In genomic region chr2:31049264-31049663, GRCh38 we compare ENCODE assay signal across 20 cellular contexts.
DNase-seq lines count a peak whose midpoint lies in the region; ATAC-seq, FAIRE-seq and TF ChIP-seq lines count a peak whose summit lies in the region.
"Had no signal": no experiment of that assay in that cellular context is flagged by ENCODE, and none has a peak within 500 bp of the region (broad histone marks: within the 10 kb centered on the region; RNA-seq: fewer than 3 reads in every experiment).

No MANE protein-coding gene starts in this region.

- no peak overlapping the region for H3K9ac ChIP-seq in endodermal cell (ENCODE audit: extremely low read depth, low read length, poor library complexity, severe bottlenecking)
- no peak overlapping the region for H3K9ac ChIP-seq in HepG2 (ENCODE audit: insufficient read depth, low read depth, low read length)

- CTCF ChIA-PET in HepG2 (lab: Yijun Ruan, JAX; ENCODE audit: low intra/inter-chr PET ratio, low total read pairs): no interaction called here

- no peaks in the 10 kb centered on the region for H3K36me3 Mint-ChIP-seq in endodermal cell (ENCODE audit: low read depth)
- H3K36me3 Mint-ChIP-seq in type B pancreatic cell: no peaks in the 10 kb centered on the region

- no peak overlapping the region for H2AFZ ChIP-seq in HepG2 (ENCODE audit: low read length)

- H3K27ac ChIP-seq in endodermal cell (ENCODE audit: low read depth, low read length) (no peak overlapping the region), HepG2 (ENCODE audit: extremely low read length, insufficient read depth, low read length) (no peak overlapping the region), small intestine (ENCODE audit: low read depth in 1 of 2, low read length in 1 of 2) (no peak overlapping the region)
- H3K27ac ChIP-seq: A549, SJSA1 had no signal

- no peak overlapping the region for H3K27ac Mint-ChIP-seq in endodermal cell
- H3K27ac Mint-ChIP-seq in type B pancreatic cell: no peak overlapping the region

- 95 to 100% methylated on average over 2 to 3 of the region's 3 CpGs for WGBS in endodermal cell (ENCODE audit: insufficient coverage in 1 of 2, insufficient read length in 1 of 2), 2 experiments
- WGBS in HepG2 (ENCODE audit: low lambda C conversion rate): 0% methylated on average over 2 of the region's 3 CpGs
- 69 to 88% (median 74%) methylated on average over 3 of the region's 3 CpGs for WGBS in small intestine, 3 donors

- H3K27me3 Mint-ChIP-seq in endodermal cell (ENCODE audit: insufficient read depth) (peaks cover 58% of the 10 kb centered on the region), type B pancreatic cell (peaks cover 9% of the 10 kb centered on the region)

- H3K79me2 ChIP-seq in HepG2 (ENCODE audit: insufficient read depth, low read length): no peaks in the 10 kb centered on the region

- no peaks in the 10 kb centered on the region for H3K9me3 ChIP-seq in endodermal cell (ENCODE audit: control insufficient read depth, low read length)
- no peaks in the 10 kb centered on the region for H3K9me3 ChIP-seq in HepG2 (ENCODE audit: low read length)
- H3K9me3 ChIP-seq in small intestine (ENCODE audit: control insufficient read depth, low read depth): no peaks in the 10 kb centered on the region
- no peaks in the 10 kb centered on the region for H3K9me3 ChIP-seq in MG63
- H3K9me3 ChIP-seq: A549, SJSA1 had no signal

- peak; percentile 68 for ATAC-seq in HepG2
- ATAC-seq: PC-3, Right ventricle myocardium inferior had no signal

- intact Hi-C loops in HepG2 (cut with micrococcal nuclease; ENCODE audit: unreplicated experiment): no loop called here

- no peak overlapping the region for H3K4me3 ChIP-seq in endodermal cell (ENCODE audit: low read length)
- H3K4me3 ChIP-seq in HepG2 (replicated peaks in 1 of 3; ENCODE audit: insufficient read depth in 1 of 3, low read depth in 2 of 3, low read length in 3 of 3): no peak overlapping the region
- H3K4me3 ChIP-seq in small intestine (ENCODE audit: low read depth in 1 of 2, low read length in 2 of 2): no peak overlapping the region
- no peak overlapping the region for H3K4me3 ChIP-seq in MG63
- H3K4me3 ChIP-seq: A549, SJSA1 had no signal

- BruUV-seq in HepG2 (replicated peaks; lab: Mats Ljungman, UMichigan): no TSS peak

- H3K9me3 Mint-ChIP-seq in endodermal cell (no peaks in the 10 kb centered on the region), type B pancreatic cell (no peaks in the 10 kb centered on the region)

- no peak overlapping the region for H3K4me2 ChIP-seq in HepG2 (ENCODE audit: low read depth, low read length)
- H3K4me2 ChIP-seq: A549 had no signal

- TF ChIP-seq POLR2A in HepG2 (IDR thresholded peaks at IDR 0.05; ENCODE audit: insufficient read depth in 1 of 2, low read depth in 2 of 2, low read length in 2 of 2): no peak

- H3K4me1 ChIP-seq in endodermal cell (ENCODE audit: control insufficient read depth, insufficient read depth, low read length) (peaks cover 4% of the 10 kb centered on the region), HepG2 (ENCODE audit: insufficient read depth, low read length) (no peaks in the 10 kb centered on the region), small intestine (ENCODE audit: control insufficient read depth in 2 of 2, insufficient read depth in 1 of 2, low read depth in 1 of 2, low read length in 1 of 2) (no peaks in the 10 kb centered on the region)
- H3K4me1 ChIP-seq: A549, SJSA1 had no signal

- in situ Hi-C loops in HepG2 (cut with HindIII; ENCODE audit: extremely low pct_ligation_motif_present, low pct_unique_long_range_greater_than_20kb): no loop called here

- H3K4me3 Mint-ChIP-seq in endodermal cell: no peak overlapping the region
- no peak overlapping the region for H3K4me3 Mint-ChIP-seq in type B pancreatic cell

- DNase-seq in HT-29 (ENCODE audit: low spot score) (peak; percentile 14), endodermal cell (peak; percentile 43), HepG2 (ENCODE audit: low spot score) (no peak), small intestine (peak; percentile 24), MG63 (no peak), type B pancreatic cell (ENCODE audit: extremely low spot score, unreplicated experiment) (no peak), NCI-H748 (lab: John Stamatoyannopoulos, UW; ENCODE audit: unreplicated experiment) (no peak)
- DNase-seq: DMS153; H7; NCI-H1092 treated with DMSO at 0.1 percent for 48 hours; NCI-H1436; NCI-H187 treated with DMSO at 0.1 percent for 48 hours; NCI-H2171 treated with DMSO at 0.1 percent for 48 hours; NCI-H345; NCI-H524 treated with DMSO at 0.1 percent for 48 hours; NK-92 treated with Interleukin-12 subunit alpha and Interleukin-12 subunit beta, amount 100 ng/mL, for 24 hours; PC-3 had no signal

- H3K27me3 ChIP-seq in endodermal cell (ENCODE audit: control insufficient read depth, insufficient read depth, low read length, poor library complexity, severe bottlenecking) (peaks cover 15% of the 10 kb centered on the region), HepG2 (ENCODE audit: control insufficient read depth in 1 of 2, insufficient read depth in 2 of 2, low read length in 2 of 2) (peaks cover 3 to 19% of the 10 kb centered on the region in 2 experiments; a peak in 2 of 5 replicates), small intestine (ENCODE audit: control insufficient read depth in 2 of 2, insufficient read depth in 2 of 2, low read length in 2 of 2) (no peaks in the 10 kb centered on the region), MG63 (no peaks in the 10 kb centered on the region)
- H3K27me3 ChIP-seq: SJSA1 had no signal

- FAIRE-seq in HepG2 (lab: Jason Lieb, UNC): no peak
- no peak for FAIRE-seq in small intestine (lab: Jason Lieb, UNC)
- FAIRE-seq: A549 had no signal

- POLR2A ChIA-PET in HepG2 (lab: Yijun Ruan, JAX): no interaction called here

- H4K20me1 ChIP-seq in HepG2 (ENCODE audit: insufficient read depth, low read length): no peaks in the 10 kb centered on the region

- H3K4me1 Mint-ChIP-seq in endodermal cell (peaks cover 14% of the 10 kb centered on the region), type B pancreatic cell (ENCODE audit: unreplicated experiment) (peaks cover 7% of the 10 kb centered on the region)

- TF ChIP-seq EP300 in HepG2 (IDR thresholded peaks at IDR 0.05; ENCODE audit: low read depth in 2 of 2, low read length in 2 of 2) (no peak), HepG2 (CRISPR knock-in tag; IDR thresholded peaks at IDR 0.05; ENCODE audit: borderline replicate concordance) (no peak)

- TF ChIP-seq CTCF in endodermal cell (conservative IDR thresholded peaks at IDR 0.05) (peak; percentile 58), HepG2 (CRISPR knock-in tag; IDR thresholded peaks at IDR 0.05) (peak; percentile 28), type B pancreatic cell (conservative IDR thresholded peaks at IDR 0.05) (no peak)

- H3K36me3 ChIP-seq in endodermal cell (ENCODE audit: control insufficient read depth, insufficient read depth, low read length) (no peaks in the 10 kb centered on the region), HepG2 (replicated peaks in 1 of 2; ENCODE audit: control insufficient read depth in 1 of 2, insufficient read depth in 2 of 2, low read length in 2 of 2) (no peaks in the 10 kb centered on the region), small intestine (ENCODE audit: control insufficient read depth in 2 of 2, insufficient read depth in 2 of 2, low read length in 2 of 2) (no peaks in the 10 kb centered on the region), MG63 (no peaks in the 10 kb centered on the region)
- H3K36me3 ChIP-seq: SJSA1 had no signal

- no peak for TF ChIP-seq RAD21 in HepG2 (CRISPR knock-in tag; IDR thresholded peaks at IDR 0.05)

TF ChIP-seq in HepG2, 621 proteins besides CTCF, POLR2A, EP300 and RAD21 (continues in another document):
- TF ChIP-seq, protein P1, sequence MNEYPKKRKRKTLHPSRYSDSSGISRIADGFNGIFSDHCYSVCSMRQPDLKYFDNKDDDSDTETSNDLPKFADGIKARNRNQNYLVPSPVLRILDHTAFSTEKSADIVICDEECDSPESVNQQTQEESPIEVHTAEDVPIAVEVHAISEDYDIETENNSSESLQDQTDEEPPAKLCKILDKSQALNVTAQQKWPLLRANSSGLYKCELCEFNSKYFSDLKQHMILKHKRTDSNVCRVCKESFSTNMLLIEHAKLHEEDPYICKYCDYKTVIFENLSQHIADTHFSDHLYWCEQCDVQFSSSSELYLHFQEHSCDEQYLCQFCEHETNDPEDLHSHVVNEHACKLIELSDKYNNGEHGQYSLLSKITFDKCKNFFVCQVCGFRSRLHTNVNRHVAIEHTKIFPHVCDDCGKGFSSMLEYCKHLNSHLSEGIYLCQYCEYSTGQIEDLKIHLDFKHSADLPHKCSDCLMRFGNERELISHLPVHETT (CRISPR knock-in tag; conservative IDR thresholded peaks at IDR 0.05): no peak
- TF ChIP-seq CEBPB (IDR thresholded peaks at IDR 0.05; ENCODE audit: borderline replicate concordance, low read depth, low read length) (no peak), RBM39 (IDR thresholded peaks at IDR 0.05; ENCODE audit: low read depth, low read length, poor library complexity, severe bottlenecking) (no peak), ZNF30 (CRISPR knock-in tag; IDR thresholded peaks at IDR 0.05) (no peak), SMC3 (IDR thresholded peaks at IDR 0.05; ENCODE audit: low read length) (no peak), BHLHE40 (IDR thresholded peaks at IDR 0.05; ENCODE audit: low read length) (no peak), GTF2F1 (IDR thresholded peaks at IDR 0.05; ENCODE audit: low read length) (no peak), TERF1 (CRISPR knock-in tag; IDR thresholded peaks at IDR 0.05) (no peak), SOX5 (CRISPR knock-in tag; IDR thresholded peaks at IDR 0.05; ENCODE audit: borderline replicate concordance) (no peak), ZNF264 (CRISPR knock-in tag; IDR thresholded peaks at IDR 0.05) (no peak)
- TF ChIP-seq, protein P2, sequence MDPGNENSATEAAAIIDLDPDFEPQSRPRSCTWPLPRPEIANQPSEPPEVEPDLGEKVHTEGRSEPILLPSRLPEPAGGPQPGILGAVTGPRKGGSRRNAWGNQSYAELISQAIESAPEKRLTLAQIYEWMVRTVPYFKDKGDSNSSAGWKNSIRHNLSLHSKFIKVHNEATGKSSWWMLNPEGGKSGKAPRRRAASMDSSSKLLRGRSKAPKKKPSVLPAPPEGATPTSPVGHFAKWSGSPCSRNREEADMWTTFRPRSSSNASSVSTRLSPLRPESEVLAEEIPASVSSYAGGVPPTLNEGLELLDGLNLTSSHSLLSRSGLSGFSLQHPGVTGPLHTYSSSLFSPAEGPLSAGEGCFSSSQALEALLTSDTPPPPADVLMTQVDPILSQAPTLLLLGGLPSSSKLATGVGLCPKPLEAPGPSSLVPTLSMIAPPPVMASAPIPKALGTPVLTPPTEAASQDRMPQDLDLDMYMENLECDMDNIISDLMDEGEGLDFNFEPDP (CRISPR knock-in tag; conservative IDR thresholded peaks at IDR 0.05): no peak

Comparison
In these comparisons a context has a peak if more than half of its experiments do, and no peak if none do; other contexts are left out.
1. DNase-seq: peak in HT-29 (single experiment), endodermal cell (single experiment) and small intestine (single experiment); none in HepG2 (single experiment), MG63 (single experiment), type B pancreatic cell (single experiment) and NCI-H748 (single experiment).